ENCODE assay signal across 8 cellular contexts in genomic region chr14:49972840-49973239, GRCh38.
DNase-seq lines count a peak whose midpoint lies in the region; ATAC-seq and TF ChIP-seq lines count a peak whose summit lies in the region.

No MANE protein-coding gene starts in this region.

- DNase-seq in GM06990 (ENCODE audit: extremely low read depth, insufficient read length) (no peak), NCI-H2196 (lab: John Stamatoyannopoulos, UW; ENCODE audit: unreplicated experiment) (peak; percentile 75), right cardiac atrium (peak in 1 of 3 donors; percentile 68), CD1c-positive myeloid dendritic cell (ENCODE audit: extremely low spot score) (no peak)
- DNase-seq in activated naive CD4-positive, alpha-beta T cell treated with anti-CD3 and anti-CD28 coated beads, Interleukin-2, amount 50 U/mL, for 72 hours (ENCODE audit: low spot score in 2 of 2) = peak in 1 of 2 donors; percentile 43
- peak; percentile 9 for DNase-seq in stimulated activated naive B cell treated with anti-CD40 and anti-IgM and Interleukin-4, amounts not matched to agents 10 μg/mL and 1 μg/mL and 100 μg/mL, for 72 hours

- peak overlapping the region; percentile 78 to 82 for H3K4me3 Mint-ChIP-seq in stimulated activated naive B cell treated with anti-CD40 and anti-IgM and Interleukin-4, amounts not matched to agents 10 μg/mL and 1 μg/mL and 100 μg/mL, for 72 hours

- no peak for TF ChIP-seq CTCF in GM06990 (IDR thresholded peaks at IDR 0.05; ENCODE audit: insufficient read depth, low read length, poor library complexity, severe bottlenecking)

- WGBS in right cardiac atrium = 19% methylated on average over 4 of the region's 4 CpGs

- no peaks in the 10 kb centered on the region for H3K9me3 ChIP-seq in right cardiac atrium (ENCODE audit: control insufficient read depth, low read length)

- peak overlapping the region; percentile 92 to 94 for H3K27ac Mint-ChIP-seq in activated naive CD4-positive, alpha-beta T cell treated with anti-CD3 and anti-CD28 coated beads, Interleukin-2, amount 50 U/mL, for 72 hours
- H3K27ac Mint-ChIP-seq in stimulated activated naive B cell treated with anti-CD40 and anti-IgM and Interleukin-4, amounts not matched to agents 10 μg/mL and 1 μg/mL and 100 μg/mL, for 72 hours = peak overlapping the region; percentile 98

- H3K27me3 Mint-ChIP-seq in stimulated activated naive B cell treated with anti-CD40 and anti-IgM and Interleukin-4, amounts not matched to agents 10 μg/mL and 1 μg/mL and 100 μg/mL, for 72 hours = no peaks in the 10 kb centered on the region

- H3K9me3 Mint-ChIP-seq in activated naive CD4-positive, alpha-beta T cell treated with anti-CD3 and anti-CD28 coated beads, Interleukin-2, amount 50 U/mL, for 72 hours = no peaks in the 10 kb centered on the region
- H3K9me3 Mint-ChIP-seq in stimulated activated naive B cell treated with anti-CD40 and anti-IgM and Interleukin-4, amounts not matched to agents 10 μg/mL and 1 μg/mL and 100 μg/mL, for 72 hours = no peaks in the 10 kb centered on the region

- peaks cover 59 to 81% of the 10 kb centered on the region in 2 donors for H3K4me1 Mint-ChIP-seq in stimulated activated naive B cell treated with anti-CD40 and anti-IgM and Interleukin-4, amounts not matched to agents 10 μg/mL and 1 μg/mL and 100 μg/mL, for 72 hours

- peak overlapping the region; percentile 61 for H3K27ac ChIP-seq in right cardiac atrium (ENCODE audit: low read length)

- peaks cover 4% of the 10 kb centered on the region for H3K4me1 ChIP-seq in right cardiac atrium (ENCODE audit: control insufficient read depth, insufficient read depth, low read length)

- H3K4me3 ChIP-seq in GM06990 (replicated peaks; ENCODE audit: low read depth, low read length) (peak overlapping the region; percentile 25), right cardiac atrium (ENCODE audit: low read length) (no peak overlapping the region)

- no peaks in the 10 kb centered on the region for H3K27me3 ChIP-seq in GM06990 (replicated peaks; ENCODE audit: control insufficient read depth, insufficient read depth, low read length)
- no peaks in the 10 kb centered on the region for H3K27me3 ChIP-seq in right cardiac atrium (ENCODE audit: control insufficient read depth, insufficient read depth)

- peak; percentile 28 to 42 for ATAC-seq in activated naive CD4-positive, alpha-beta T cell treated with anti-CD3 and anti-CD28 coated beads, Interleukin-2, amount 50 U/mL, for 72 hours
- ATAC-seq in right cardiac atrium = peak; percentile 61 to 77
- no peak for ATAC-seq in stimulated activated naive B cell treated with anti-CD40 and anti-IgM and Interleukin-4, amounts not matched to agents 10 μg/mL and 1 μg/mL and 100 μg/mL, for 72 hours (replicated peaks)
- ATAC-seq in GM21723 (IDR thresholded peaks at IDR 0.05; ENCODE audit: unreplicated experiment) = no peak
- ATAC-seq in GM21737 (IDR thresholded peaks at IDR 0.05; ENCODE audit: unreplicated experiment) = no peak

- H3K36me3 Mint-ChIP-seq in activated naive CD4-positive, alpha-beta T cell treated with anti-CD3 and anti-CD28 coated beads, Interleukin-2, amount 50 U/mL, for 72 hours = peaks cover 0 to 7% of the 10 kb centered on the region in 2 donors
- H3K36me3 Mint-ChIP-seq in stimulated activated naive B cell treated with anti-CD40 and anti-IgM and Interleukin-4, amounts not matched to agents 10 μg/mL and 1 μg/mL and 100 μg/mL, for 72 hours = peaks cover 0 to 3% of the 10 kb centered on the region in 2 donors

- H3K36me3 ChIP-seq in GM06990 (ENCODE audit: control insufficient read depth, insufficient read depth, low read length) = no peaks in the 10 kb centered on the region

- intact Hi-C loops in right cardiac atrium (cut with DNase I) = no loop called here

Comparison
In these comparisons a context has a peak if more than half of its experiments do, and no peak if none do; other contexts are left out.
1. DNase-seq: peak in NCI-H2196 (single experiment) and stimulated activated naive B cell treated with anti-CD40 and anti-IgM and Interleukin-4, amounts not matched to agents 10 μg/mL and 1 μg/mL and 100 μg/mL, for 72 hours (single experiment); none in GM06990 (single experiment) and CD1c-positive myeloid dendritic cell (single experiment).
2. ATAC-seq: peak in activated naive CD4-positive, alpha-beta T cell treated with anti-CD3 and anti-CD28 coated beads, Interleukin-2, amount 50 U/mL, for 72 hours (2 of 2) and right cardiac atrium (2 of 2); none in stimulated activated naive B cell treated with anti-CD40 and anti-IgM and Interleukin-4, amounts not matched to agents 10 μg/mL and 1 μg/mL and 100 μg/mL, for 72 hours (0 of 2), GM21723 (single experiment) and GM21737 (single experiment).